Comparison of ENCODE assay signal across 8 cellular contexts in genomic region chr10:104267721-104268690, GRCh38. TPM values are rescaled to one million over a fixed set of nuclear protein-coding genes. Genes with fewer than 3 reads are reported as not detected.
DNase-seq lines count a peak whose midpoint lies in the region; ATAC-seq and TF ChIP-seq lines count a peak whose summit lies in the region.

No MANE protein-coding gene starts in this region.

- H3K4me3 Mint-ChIP-seq in chondrocyte (ENCODE audit: unreplicated experiment) = peak overlapping the region; percentile 87

- H3K27me3 ChIP-seq in muscle layer of colon (ENCODE audit: control insufficient read depth in 1 of 2, insufficient read depth in 2 of 2, low read length in 2 of 2) = no peaks in the 10 kb centered on the region
- no peaks in the 10 kb centered on the region for H3K27me3 ChIP-seq in aorta (ENCODE audit: control insufficient read depth in 1 of 2, insufficient read depth in 2 of 2, low read length in 1 of 2)

- H3K4me1 Mint-ChIP-seq in chondrocyte (ENCODE audit: low read depth) = peaks cover 22% of the 10 kb centered on the region

- intact Hi-C loops in aorta (cut with DNase I) = no loop called here

- no peaks in the 10 kb centered on the region for H3K27me3 Mint-ChIP-seq in chondrocyte (ENCODE audit: low read depth)

- H3K9me3 Mint-ChIP-seq in chondrocyte (ENCODE audit: low read depth) = no peaks in the 10 kb centered on the region

- H3K36me3 Mint-ChIP-seq in chondrocyte (ENCODE audit: low read depth) = peaks cover 14% of the 10 kb centered on the region

- H3K36me3 ChIP-seq in muscle layer of colon (ENCODE audit: insufficient read depth, low read length) (peaks cover 17% of the 10 kb centered on the region), aorta (ENCODE audit: control insufficient read depth in 1 of 2, insufficient read depth in 2 of 2, low read length in 1 of 2) (peaks cover 2 to 3% of the 10 kb centered on the region in 2 donors)

- H3K9me3 ChIP-seq in muscle layer of colon (ENCODE audit: low read length) = no peaks in the 10 kb centered on the region
- H3K9me3 ChIP-seq in aorta (ENCODE audit: control insufficient read depth, low read length) = no peaks in the 10 kb centered on the region

- 58 to 59% methylated on average over 23 of the region's 23 CpGs for WGBS in aorta, 2 donors

- DNase-seq in OCI-M2 (lab: John Stamatoyannopoulos, UW; ENCODE audit: unreplicated experiment) = peak; percentile 83
- DNase-seq in chondrocyte (ENCODE audit: low spot score) = no peak
- no peak for DNase-seq in aorta
- DNase-seq in AML-193 (lab: John Stamatoyannopoulos, UW) = no peak
- DNase-seq in NCI-H69 (lab: John Stamatoyannopoulos, UW) = no peak

- TF ChIP-seq CTCF in chondrocyte (IDR thresholded peaks at IDR 0.05) = no peak

- ATAC-seq in GM18511 (IDR thresholded peaks at IDR 0.05; ENCODE audit: unreplicated experiment) (peak; percentile 0), aorta (ENCODE audit: low FRiP score) (no peak), HG03095 (IDR thresholded peaks at IDR 0.05; ENCODE audit: unreplicated experiment) (no peak)

- H3K4me1 ChIP-seq in muscle layer of colon (ENCODE audit: insufficient read depth, low read length) = peaks cover 12% of the 10 kb centered on the region
- no peaks in the 10 kb centered on the region for H3K4me1 ChIP-seq in aorta (ENCODE audit: control insufficient read depth in 1 of 2, insufficient read depth in 2 of 2, low read length in 2 of 2)

- H3K4me3 ChIP-seq in muscle layer of colon (ENCODE audit: low read depth in 1 of 2, low read length in 2 of 2) (peak overlapping the region; percentile 85 to 96), aorta (ENCODE audit: low read length in 2 of 2) (peak overlapping the region; percentile 51 to 77)

- H3K27ac ChIP-seq in muscle layer of colon (ENCODE audit: low read depth, low read length) (peak overlapping the region; percentile 94), aorta (ENCODE audit: low read depth in 1 of 2, low read length in 2 of 2) (peak overlapping the region; percentile 58 to 80)

- peak overlapping the region; percentile 96 for H3K27ac Mint-ChIP-seq in chondrocyte (ENCODE audit: unreplicated experiment)

- peak overlapping the region; percentile 71 for H3K9ac ChIP-seq in muscle layer of colon (ENCODE audit: low read length)

RNA-seq across cellular contexts. Expression of gene GSTO2, which starts 1.0 kb away (rescaled TPM):
- total RNA-seq in chondrocyte (0.28 to 0.73 TPM (median 0.32 TPM) in 3 replicates), aorta (1 to 10 TPM; 1.7 to 3.5 TPM)
- 1 to 10 TPM; 3.5 to 4.3 TPM for polyA plus RNA-seq in aorta

RNA-seq across cellular contexts. Expression of gene GSTO1, which starts 13.3 kb away (rescaled TPM):
- total RNA-seq in chondrocyte (57.0 to 78.2 TPM (median 61.8 TPM) in 3 replicates), aorta (10 to 100 TPM; 84.1 to 95.9 TPM)
- 100 to 1,000 TPM; 125 to 235 TPM for polyA plus RNA-seq in aorta

RNA-seq across cellular contexts. Expression of gene CFAP43, which starts 35.8 kb away (rescaled TPM):
- total RNA-seq in chondrocyte (0.15 to 0.17 TPM in 2 of 3 replicates, not detected in the other), aorta (under 1 TPM; 0.19 to 0.27 TPM)
- under 1 TPM in 1 of 2 donors, not detected in 1; 0.10 TPM for polyA plus RNA-seq in aorta
